8 cellular contexts compared by ENCODE assay signal in the genomic region with DNA sequence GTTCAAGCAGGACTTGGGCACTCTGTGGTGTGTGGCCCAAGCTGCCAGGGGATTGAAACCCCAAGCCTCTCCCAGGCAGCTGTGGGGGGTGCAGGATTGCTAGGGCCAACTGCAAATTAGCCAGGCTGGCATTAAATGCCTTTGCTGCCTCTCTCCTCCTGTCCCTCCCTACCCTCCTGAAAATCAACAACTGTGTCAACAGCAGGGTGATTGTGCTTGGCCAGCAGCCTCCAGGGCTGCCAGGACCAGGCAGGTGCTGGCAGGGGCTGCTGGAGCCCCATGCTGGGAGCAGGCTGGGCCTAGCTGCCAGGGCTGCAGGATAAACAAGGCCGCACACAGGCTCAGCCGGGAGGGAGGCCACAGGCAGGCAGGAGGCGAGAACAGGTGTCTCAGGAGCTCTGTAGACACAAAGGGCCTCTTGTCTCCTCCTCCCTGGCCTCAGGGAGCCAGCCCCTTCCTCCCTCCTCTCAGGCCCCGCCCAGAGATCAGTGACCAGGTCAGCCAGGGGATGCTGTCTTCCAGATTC. TPM values are rescaled to one million over a fixed set of nuclear protein-coding genes. Genes with fewer than 3 reads are reported as not detected.
DNase-seq lines count a peak whose midpoint lies in the region; ATAC-seq, FAIRE-seq and TF ChIP-seq lines count a peak whose summit lies in the region.

No MANE protein-coding gene starts in this region.

- no peaks in the 10 kb centered on the region for H3K79me1 ChIP-seq in H9 (ENCODE audit: insufficient read depth, low read depth, low read length, poor library complexity, severe bottlenecking)

- H3K56ac ChIP-seq in H9 (ENCODE audit: insufficient read length, low read depth, low read length), result no peak overlapping the region

- peaks cover 61% of the 10 kb centered on the region; the same call in 1 of the 2 replicates for H3K79me2 ChIP-seq in H9 (ENCODE audit: insufficient read depth, low read length)

- no peak overlapping the region for H2BK5ac ChIP-seq in H9 (ENCODE audit: insufficient read length, low read length)

- no CpG with 5 or more reads among the region's 4 CpGs for WGBS in H9 (ENCODE audit: extremely low coverage, insufficient read length, low lambda C conversion rate)
- WGBS in psoas muscle, 3 donors, result 3 to 24% (median 17%) methylated on average over 3 to 4 of the region's 4 CpGs

- no peak overlapping the region for H2AK5ac ChIP-seq in H9 (ENCODE audit: insufficient read length, low read length)

- DNase-seq in H9 (peak; percentile 98), NCI-H748 treated with DMSO at 0.1 percent for 48 hours (lab: John Stamatoyannopoulos, UW) (peak; percentile 81), left ventricle myocardium inferior (peak; percentile 36), psoas muscle (peak in 1 of 2 donors; percentile 83), HTR-8/SVneo (ENCODE audit: insufficient read length, low spot score) (no peak), GM19240 (ENCODE audit: insufficient read length, low spot score) (no peak)
- DNase-seq in activated CD4-positive, alpha-beta T cell treated with anti-CD3 and anti-CD28 coated beads for 48 hours, result no peak

- peaks cover 6% of the 10 kb centered on the region for H3K23me2 ChIP-seq in H9 (ENCODE audit: insufficient read length, low read depth, low read length, poor library complexity, severe bottlenecking)

- no peak overlapping the region for H2AFZ ChIP-seq in H9 (ENCODE audit: low read length)

- H3K4ac ChIP-seq in H9 (ENCODE audit: low read depth, low read length), result no peak overlapping the region; the same call in 1 of the 2 replicates

- H2BK20ac ChIP-seq in H9 (ENCODE audit: low read depth, low read length, poor library complexity, severe bottlenecking), result no peak overlapping the region

- H3K9ac ChIP-seq in H9 (ENCODE audit: extremely low read depth, insufficient read length, low read length), result no peak overlapping the region

- peaks cover 81 to 90% of the 10 kb centered on the region in 2 experiments for H3K4me1 Mint-ChIP-seq in H9

- ATAC-seq in psoas muscle (peak; percentile 47 to 91 (median 64)), HG03342 (IDR thresholded peaks at IDR 0.05; ENCODE audit: unreplicated experiment) (no peak)

- intact Hi-C loops in left ventricle myocardium inferior (cut with micrococcal nuclease), result no loop called here
- intact Hi-C loops in psoas muscle (cut with DNase I), result loop anchor here in 1 of 2 donors (5.0 kb wide), 1 partner anchor 222 kb away; the partner anchor contains the start of gene SNRPE

- no peak overlapping the region for H4K8ac ChIP-seq in H9 (replicated peaks; ENCODE audit: insufficient read length, low read depth, low read length)

- no peak overlapping the region for H3K4me2 ChIP-seq in H9 (ENCODE audit: insufficient read depth, insufficient read length, low read length)

- H2BK12ac ChIP-seq in H9 (ENCODE audit: insufficient read length, low read depth, low read length), result peak overlapping the region; percentile 40

- H3K36me3 ChIP-seq in left ventricle myocardium inferior (no peaks in the 10 kb centered on the region), psoas muscle (ENCODE audit: insufficient read depth in 1 of 2, low read depth in 1 of 2) (no peaks in the 10 kb centered on the region)

- peak overlapping the region; percentile 54 for H3K14ac ChIP-seq in H9 (ENCODE audit: insufficient read depth, low read length)

- no peak overlapping the region for H4K5ac ChIP-seq in H9 (ENCODE audit: insufficient read length, low read depth, low read length)

- no peaks in the 10 kb centered on the region for H3K9me3 Mint-ChIP-seq in H9

- H3K4me3 Mint-ChIP-seq in H9, result peak overlapping the region; percentile 12 to 20; a peak in 2 of 5 replicates

- H4K91ac ChIP-seq in H9 (ENCODE audit: insufficient read length, low read depth, low read length), result peak overlapping the region; percentile 73

- H3K23ac ChIP-seq in H9 (ENCODE audit: insufficient read length, low read depth, low read length), result no peak overlapping the region

- H3K4me3 ChIP-seq in left ventricle myocardium inferior, result no peak overlapping the region
- H3K4me3 ChIP-seq in psoas muscle, result peak overlapping the region; percentile 23

- TF ChIP-seq CTCF in H9 (conservative IDR thresholded peaks at IDR 0.05) (no peak), left ventricle myocardium inferior (IDR thresholded peaks at IDR 0.05; ENCODE audit: borderline replicate concordance) (no peak), psoas muscle (IDR thresholded peaks at IDR 0.05) (no peak)

- H3K27me3 Mint-ChIP-seq in H9 (ENCODE audit: low read depth), result no peaks in the 10 kb centered on the region

- H3K27ac ChIP-seq in H9 (ENCODE audit: insufficient read length, low read depth, low read length) (peak overlapping the region; percentile 47), left ventricle myocardium inferior (replicated peaks) (peak overlapping the region; percentile 67), psoas muscle (peak overlapping the region; percentile 83)

- H4K20me1 ChIP-seq in H9 (ENCODE audit: control insufficient read depth, insufficient read depth, insufficient read length), result no peaks in the 10 kb centered on the region

- H3K9me3 ChIP-seq in H9 (ENCODE audit: control insufficient read depth, low read depth, low read length) (no peaks in the 10 kb centered on the region), left ventricle myocardium inferior (replicated peaks) (no peaks in the 10 kb centered on the region), psoas muscle (no peaks in the 10 kb centered on the region)

- peaks cover 2 to 7% (median 4%) of the 10 kb centered on the region in 3 experiments; a peak in 6 of 7 replicates for H3K36me3 Mint-ChIP-seq in H9 (ENCODE audit: insufficient read depth in 1 of 3, low read depth in 3 of 3)

- peak overlapping the region; percentile 68 for H3K18ac ChIP-seq in H9 (ENCODE audit: insufficient read length, low read depth, low read length)

- no peak overlapping the region for H3T11ph ChIP-seq in H9 (ENCODE audit: low read length)

- H3K27ac Mint-ChIP-seq in H9, result peak overlapping the region; percentile 97 to 100 (median 98)

- H2BK120ac ChIP-seq in H9 (ENCODE audit: low read depth, low read length, poor library complexity, severe bottlenecking), result no peak overlapping the region

- no peak overlapping the region for H2BK15ac ChIP-seq in H9 (ENCODE audit: low read depth, low read length)

- peaks cover 41% of the 10 kb centered on the region; the same call in 1 of the 2 replicates for H3K4me1 ChIP-seq in H9 (ENCODE audit: insufficient read depth, low read length)
- H3K4me1 ChIP-seq in left ventricle myocardium inferior, result peaks cover 100% of the 10 kb centered on the region
- H3K4me1 ChIP-seq in psoas muscle, result peaks cover 94% of the 10 kb centered on the region

- no peak for FAIRE-seq in HTR-8/SVneo (lab: Jason Lieb, UNC)

- no peaks in the 10 kb centered on the region for H3K27me3 ChIP-seq in H9 (ENCODE audit: insufficient read depth, low read length)
- H3K27me3 ChIP-seq in left ventricle myocardium inferior (ENCODE audit: low read depth), result no peaks in the 10 kb centered on the region
- H3K27me3 ChIP-seq in psoas muscle (ENCODE audit: insufficient read depth in 3 of 3, low read length in 2 of 3), result no peaks in the 10 kb centered on the region

RNA-seq across cellular contexts. Expression of gene SOX13, which starts 11.4 kb away (rescaled TPM):
- total RNA-seq in H9 (2021), result 120 TPM in 2 replicates
- 13.1 TPM for total RNA-seq in left ventricle myocardium inferior
- 10 to 100 TPM in 2 of 4 donors, 1 to 10 TPM in 2; 8.5 to 19.6 (median 9.4) TPM for total RNA-seq in psoas muscle
- polyA plus RNA-seq in psoas muscle, result 10 to 100 TPM in 1 of 3 donors, 1 to 10 TPM in 2; 5.2 to 13.1 (median 9.4) TPM

Comparison
In these comparisons a context has a peak if more than half of its experiments do, and no peak if none do; other contexts are left out.
1. DNase-seq: peak in H9 (single experiment), NCI-H748 treated with DMSO at 0.1 percent for 48 hours (single experiment) and left ventricle myocardium inferior (single experiment); none in HTR-8/SVneo (single experiment), GM19240 (single experiment) and activated CD4-positive, alpha-beta T cell treated with anti-CD3 and anti-CD28 coated beads for 48 hours (single experiment).
2. Peak in every context shown above with its lines, with median percentiles within 50 percentile points of each other: H3K27ac ChIP-seq.